ENCODE assay signal across 13 cellular contexts in the genomic region with DNA sequence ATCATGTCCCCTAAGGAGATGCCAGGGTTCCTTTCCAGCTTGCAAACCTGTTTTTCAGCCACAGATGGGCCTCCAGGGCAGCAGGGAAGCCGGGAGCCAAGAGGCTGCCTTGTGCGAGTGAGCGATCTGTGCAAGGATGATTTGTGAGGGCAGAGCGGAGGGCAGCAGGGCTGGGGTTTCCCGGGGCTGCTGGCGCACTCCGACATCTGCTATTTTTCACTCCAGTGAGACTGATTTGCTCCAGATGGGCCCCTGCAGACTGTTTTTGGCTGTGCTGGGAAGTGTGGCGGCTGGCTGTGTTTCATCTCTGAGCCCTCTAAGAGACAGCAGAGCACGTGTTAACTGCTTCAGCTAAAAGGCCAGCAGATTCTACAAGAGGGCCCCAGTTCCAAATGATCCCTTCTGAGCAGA.
A peak's percentile ranks its signal among the peaks of the same experiment; 100 is the strongest.
DNase-seq lines count a peak whose midpoint lies in the region; ATAC-seq lines count a peak whose summit lies in the region.
"Had no signal": no experiment of that assay in that cellular context is flagged by ENCODE, and none has a peak within 500 bp of the region (broad histone marks: within the 10 kb centered on the region; RNA-seq: fewer than 3 reads in every experiment).

No MANE protein-coding gene starts in this region.

- peak; percentile 64 for ATAC-seq in left ventricle myocardium superior
- ATAC-seq: stimulated activated memory B cell treated with anti-CD40 and anti-IgM and Interleukin-4, amounts not matched to agents 10 μg/mL and 1 μg/mL and 100 μg/mL, for 72 hours had no signal

- intact Hi-C loops in left ventricle myocardium superior (cut with micrococcal nuclease): no loop called here

- DNase-seq in DMS 273 (lab: John Stamatoyannopoulos, UW; ENCODE audit: unreplicated experiment): peak; percentile 99
- peak; percentile 73 for DNase-seq in RPMI7951 (ENCODE audit: low read depth)
- peak; percentile 28 for DNase-seq in left ventricle myocardium superior
- peak; percentile 19 for DNase-seq in pons (ENCODE audit: low spot score)
- no peak for DNase-seq in middle frontal gyrus (ENCODE audit: extremely low spot score, low spot score)
- DNase-seq in dermis blood vessel endothelial cell: no peak
- DNase-seq in dedifferentiated amniotic fluid mesenchymal stem cell (ENCODE audit: extremely low spot score): no peak
- DNase-seq in EL: no peak
- DNase-seq: activated naive CD4-positive, alpha-beta T cell treated with anti-CD3 and anti-CD28 coated beads, Interleukin-2, amount 10 ng/mL, durations not matched to agents 7 days and 5 days; NCI-H2081; stimulated activated CD4-positive, alpha-beta T cell treated with anti-CD3 and anti-CD28 coated beads, Interleukin-1b, Interleukin-23, amount 100 ng/mL, for 48 hours; T1000 had no signal

Comparison
In these comparisons a context has a peak if more than half of its experiments do, and no peak if none do; other contexts are left out.
1. DNase-seq: peak in DMS 273 (single experiment), RPMI7951 (single experiment), left ventricle myocardium superior (single experiment) and pons (single experiment); none in middle frontal gyrus (single experiment), dermis blood vessel endothelial cell (single experiment), dedifferentiated amniotic fluid mesenchymal stem cell (single experiment) and EL (single experiment).